ENCODE assay signal across 25 cellular contexts in genomic region chr1:204484948-204485347, GRCh38.
"Had no signal": no experiment of that assay in that cellular context is flagged by ENCODE, and none has a peak within 500 bp of the region (broad histone marks: within the 10 kb centered on the region; RNA-seq: fewer than 3 reads in every experiment).

No MANE protein-coding gene starts in this region.

- H3K27me3 ChIP-seq: breast epithelium, esophagus muscularis mucosa, heart right ventricle, left lung, upper lobe of left lung, vagina had no signal

- ATAC-seq: activated CD8-positive, alpha-beta memory T cell treated with anti-CD3 and anti-CD28 coated beads, Interleukin-2, amount 10 ng/mL, durations not matched to agents 7 days and 5 days; activated CD8-positive, alpha-beta T cell treated with anti-CD3 and anti-CD28 coated beads, Interleukin-2, amount 10 ng/mL, durations not matched to agents 7 days and 5 days; heart right ventricle; left lung; lower lobe of right lung; natural killer cell treated with Interleukin-12 subunit alpha and Interleukin-12 subunit beta and Interleukin-15 and Interleukin-18, amount 100 ng/mL, for 72 hours; right cardiac atrium; T-helper 17 cell had no signal

- H3K4me3 ChIP-seq: breast epithelium, esophagus muscularis mucosa, heart right ventricle, left lung, lower lobe of right lung, upper lobe of left lung, vagina had no signal

- H3K27ac ChIP-seq: esophagus muscularis mucosa, left lung, lower lobe of right lung, upper lobe of left lung, vagina had no signal

- H3K27ac Mint-ChIP-seq: activated CD8-positive, alpha-beta memory T cell treated with anti-CD3 and anti-CD28 coated beads, Interleukin-2, amount 10 ng/mL, durations not matched to agents 7 days and 5 days; natural killer cell treated with Interleukin-12 subunit alpha and Interleukin-12 subunit beta and Interleukin-15 and Interleukin-18, amount 100 ng/mL, for 72 hours; T-helper 17 cell had no signal

- H3K27me3 Mint-ChIP-seq: activated CD8-positive, alpha-beta memory T cell treated with anti-CD3 and anti-CD28 coated beads, Interleukin-2, amount 10 ng/mL, durations not matched to agents 7 days and 5 days; natural killer cell treated with Interleukin-12 subunit alpha and Interleukin-12 subunit beta and Interleukin-15 and Interleukin-18, amount 100 ng/mL, for 72 hours; T-helper 17 cell had no signal

- DNase-seq: activated CD4-positive, alpha-beta T cell treated with anti-CD3 and anti-CD28 coated beads, Interleukin-2, amount 50 U/mL, for 1 hour; activated CD8-positive, alpha-beta memory T cell treated with anti-CD3 and anti-CD28 coated beads, Interleukin-2, amount 10 ng/mL, durations not matched to agents 7 days and 5 days; activated CD8-positive, alpha-beta T cell treated with anti-CD3 and anti-CD28 coated beads, Interleukin-2, amount 10 ng/mL, durations not matched to agents 7 days and 5 days; activated gamma-delta T cell treated with Interleukin-2 at 50 U/mL for 16 hours; activated naive CD4-positive, alpha-beta T cell treated with anti-CD3 and anti-CD28 coated beads, Interleukin-2, amount 50 U/mL, for 16 hours; amygdala; central memory CD4-positive, alpha-beta T cell; foreskin melanocyte; heart right ventricle; kidney glomerular epithelial cell; lower lobe of right lung; mesendoderm; posterior cingulate gyrus; right cardiac atrium; stimulated activated CD4-positive, alpha-beta T cell treated with anti-CD3 and anti-CD28 coated beads, Interleukin-15, amount 100 ng/mL, for 24 hours; stimulated activated CD4-positive, alpha-beta T cell treated with anti-CD3 and anti-CD28 coated beads, Interleukin-2, amount 100 ng/mL, for 24 hours; stimulated activated naive CD4-positive, alpha-beta T cell treated with Interleukin-2 at 50 U/mL for 16 hours; T-helper 17 cell; T1000; upper lobe of left lung had no signal

- H3K4me3 Mint-ChIP-seq: activated CD8-positive, alpha-beta memory T cell treated with anti-CD3 and anti-CD28 coated beads, Interleukin-2, amount 10 ng/mL, durations not matched to agents 7 days and 5 days; activated CD8-positive, alpha-beta T cell treated with anti-CD3 and anti-CD28 coated beads, Interleukin-2, amount 10 ng/mL, durations not matched to agents 7 days and 5 days; natural killer cell treated with Interleukin-12 subunit alpha and Interleukin-12 subunit beta and Interleukin-15 and Interleukin-18, amount 100 ng/mL, for 72 hours; T-helper 17 cell had no signal

- H3K9me3 ChIP-seq: breast epithelium, esophagus muscularis mucosa, heart right ventricle, left lung, lower lobe of right lung, upper lobe of left lung, vagina had no signal

- H3K36me3 Mint-ChIP-seq: natural killer cell treated with Interleukin-12 subunit alpha and Interleukin-12 subunit beta and Interleukin-15 and Interleukin-18, amount 100 ng/mL, for 72 hours had no signal

- H3K36me3 ChIP-seq: breast epithelium, esophagus muscularis mucosa, left lung, upper lobe of left lung, vagina had no signal

- H3K9me3 Mint-ChIP-seq: natural killer cell treated with Interleukin-12 subunit alpha and Interleukin-12 subunit beta and Interleukin-15 and Interleukin-18, amount 100 ng/mL, for 72 hours had no signal
